26 cellular contexts compared by ENCODE assay signal in the genomic region with DNA sequence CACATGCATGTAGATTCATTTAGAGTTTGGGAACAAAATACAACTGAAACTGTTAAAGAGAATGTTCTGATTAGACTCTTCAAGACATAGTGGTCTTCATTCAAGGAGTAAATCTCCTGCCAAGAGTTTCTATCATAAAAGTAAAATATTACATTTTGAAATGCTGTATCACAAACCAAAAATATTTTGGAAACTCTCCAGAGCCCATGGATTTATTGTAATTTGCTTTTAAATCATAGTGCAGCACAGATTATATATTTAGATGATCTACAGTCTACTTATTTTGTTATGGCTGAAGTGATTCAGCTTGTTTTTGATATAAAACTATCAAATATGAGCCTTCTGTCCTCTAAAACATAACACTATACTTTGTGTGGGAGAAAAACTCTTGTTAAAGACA.
A peak's percentile ranks its signal among the peaks of the same experiment; 100 is the strongest.
DNase-seq lines count a peak whose midpoint lies in the region; ATAC-seq, FAIRE-seq and TF ChIP-seq lines count a peak whose summit lies in the region.
"Had no signal": no experiment of that assay in that cellular context is flagged by ENCODE, and none has a peak within 500 bp of the region (broad histone marks: within the 10 kb centered on the region; RNA-seq: fewer than 3 reads in every experiment).

No MANE protein-coding gene starts in this region.

- H2AFZ ChIP-seq in fibroblast of lung (ENCODE audit: low read length) = no peak overlapping the region

- H3K4me2 ChIP-seq in fibroblast of lung (ENCODE audit: extremely low read depth, insufficient read depth, low read length) = peak overlapping the region; percentile 69
- H3K4me2 ChIP-seq: BLaER1, KMS-11 had no signal

- H3K4me3 Mint-ChIP-seq in mesothelial cell of epicardium = no peak overlapping the region
- H3K4me3 Mint-ChIP-seq: CD4-positive, alpha-beta T cell had no signal

- no peak for TF ChIP-seq POLR2A in gastrocnemius medialis (IDR thresholded peaks at IDR 0.05)

- peak; percentile 54 for ATAC-seq in SK-N-SH treated with all-trans-retinoic acid at 6 μM for 48 hours
- no peak for ATAC-seq in lower lobe of right lung
- no peak for ATAC-seq in gastrocnemius medialis
- ATAC-seq: HCT116, Right ventricle myocardium inferior had no signal

- in situ Hi-C loops in gastrocnemius medialis (cut with MboI; ENCODE audit: low sequenced_read_pairs in 4 of 4) (no loop called here), KBM-7 (cut with MboI; ENCODE audit: low pct_unique_long_range_greater_than_20kb, low sequenced_read_pairs) (no loop called here)

- H3K27me3 Mint-ChIP-seq in mesothelial cell of epicardium (ENCODE audit: low read depth) = no peaks in the 10 kb centered on the region
- H3K27me3 Mint-ChIP-seq: CD4-positive, alpha-beta T cell had no signal

- H3K9me3 Mint-ChIP-seq in mesothelial cell of epicardium = peaks cover 16% of the 10 kb centered on the region

- no peaks in the 10 kb centered on the region for H4K20me1 ChIP-seq in fibroblast of lung (ENCODE audit: control insufficient read depth, extremely low read depth, insufficient read depth, low read length)
- H4K20me1 ChIP-seq: BLaER1 had no signal

- H3K36me3 ChIP-seq in fibroblast of lung (ENCODE audit: control insufficient read depth, insufficient read depth, low read length) (no peaks in the 10 kb centered on the region), lower lobe of right lung (no peaks in the 10 kb centered on the region), gastrocnemius medialis (no peaks in the 10 kb centered on the region)

- no peaks in the 10 kb centered on the region for H3K79me2 ChIP-seq in fibroblast of lung (ENCODE audit: control insufficient read depth, insufficient read depth, low read length)

- intact Hi-C loops in lower lobe of right lung (cut with DNase I) (no loop called here), gastrocnemius medialis (cut with DNase I; ENCODE audit: low total_unique reads) (no loop called here)

- H3K4me3 ChIP-seq in fibroblast of lung (replicated peaks in 1 of 4; ENCODE audit: control extremely low read depth in 1 of 4, insufficient read depth in 1 of 4, low read depth in 3 of 4, low read length in 4 of 4) = no peak overlapping the region
- H3K4me3 ChIP-seq in lower lobe of right lung = no peak overlapping the region
- H3K4me3 ChIP-seq in gastrocnemius medialis = no peak overlapping the region
- H3K4me3 ChIP-seq: BLaER1 had no signal

- H3K27ac Mint-ChIP-seq in mesothelial cell of epicardium = peak overlapping the region; percentile 87
- H3K27ac Mint-ChIP-seq: CD4-positive, alpha-beta T cell had no signal

- H3K9ac ChIP-seq in fibroblast of lung (ENCODE audit: insufficient read depth, low read length) = no peak overlapping the region
- H3K9ac ChIP-seq: BLaER1, KMS-11 had no signal

- DNase-seq in EH (ENCODE audit: low read depth) (peak; percentile 30), fibroblast of lung (ENCODE audit: low read depth in 2 of 2) (peak; percentile 51), mesothelial cell of epicardium (ENCODE audit: low spot score in 2 of 2, unreplicated experiment in 2 of 2) (no peak), urothelium cell line (ENCODE audit: low spot score) (no peak), lower lobe of right lung (no peak), gastrocnemius medialis (no peak), KBM-7 (no peak)
- DNase-seq: ACHN; Caco-2; CD4-positive, alpha-beta T cell; GDM1; GOT3; NCI-H1417; NCI-H1694 treated with DMSO at 0.1 percent for 48 hours; NCI-H446 treated with DMSO at 0.1 percent for 48 hours; NCI-H526 treated with DMSO at 0.1 percent for 48 hours; OCI-M1 had no signal

- H3K36me3 Mint-ChIP-seq in mesothelial cell of epicardium = peaks cover 21% of the 10 kb centered on the region

- H3K4me1 Mint-ChIP-seq in mesothelial cell of epicardium = peaks cover 24% of the 10 kb centered on the region

- H3K9me3 ChIP-seq in fibroblast of lung (ENCODE audit: control insufficient read depth, insufficient read depth, low read depth, low read length) = no peaks in the 10 kb centered on the region
- H3K9me3 ChIP-seq in lower lobe of right lung = no peaks in the 10 kb centered on the region
- no peaks in the 10 kb centered on the region for H3K9me3 ChIP-seq in gastrocnemius medialis

- H3K27me3 ChIP-seq in fibroblast of lung (ENCODE audit: control insufficient read depth, insufficient read depth, low read length) (no peaks in the 10 kb centered on the region), lower lobe of right lung (ENCODE audit: low read depth) (no peaks in the 10 kb centered on the region), gastrocnemius medialis (no peaks in the 10 kb centered on the region)
- H3K27me3 ChIP-seq: BLaER1 had no signal

- peaks cover 7% of the 10 kb centered on the region for H3K4me1 ChIP-seq in fibroblast of lung (ENCODE audit: control insufficient read depth, extremely low read depth, insufficient read depth, low read length)
- H3K4me1 ChIP-seq in lower lobe of right lung = no peaks in the 10 kb centered on the region
- H3K4me1 ChIP-seq in gastrocnemius medialis = peaks cover 0 to 6% of the 10 kb centered on the region in 2 donors
- H3K4me1 ChIP-seq: BLaER1 had no signal

- no peak for FAIRE-seq in urothelium cell line (lab: Jason Lieb, UNC)
- FAIRE-seq: GM18507, GM19239, HTR-8/SVneo had no signal

- no peak overlapping the region for H3K27ac ChIP-seq in fibroblast of lung (ENCODE audit: insufficient read depth, low read length)
- no peak overlapping the region for H3K27ac ChIP-seq in lower lobe of right lung
- no peak overlapping the region for H3K27ac ChIP-seq in gastrocnemius medialis
- H3K27ac ChIP-seq: 22Rv1, BLaER1, KMS-11 had no signal

- TF ChIP-seq CTCF in fibroblast of lung (conservative IDR thresholded peaks at IDR 0.05 in 1 of 2, IDR thresholded peaks at IDR 0.05 in 1 of 2; ENCODE audit: low read depth in 1 of 2, low read length in 2 of 2) = no peak
- TF ChIP-seq CTCF in mesothelial cell of epicardium (IDR thresholded peaks at IDR 0.05; ENCODE audit: unreplicated experiment) = no peak
- no peak for TF ChIP-seq CTCF in lower lobe of right lung (IDR thresholded peaks at IDR 0.05)
- no peak for TF ChIP-seq CTCF in gastrocnemius medialis (IDR thresholded peaks at IDR 0.05 in 4 of 5, conservative IDR thresholded peaks at IDR 0.05 in 1 of 5)

TF ChIP-seq in SK-N-SH treated with all-trans-retinoic acid at 6 μM for 48 hours, 23 proteins besides CTCF, POLR2A, EP300 and RAD21:
- TF ChIP-seq PPARA (CRISPR knock-in tag; IDR thresholded peaks at IDR 0.05; ENCODE audit: borderline replicate concordance) = no peak
- peak; percentile 81 for TF ChIP-seq ISL1 (CRISPR knock-in tag; IDR thresholded peaks at IDR 0.05)
- peak; percentile 44; the same call in 1 of the 2 replicates for TF ChIP-seq ZC3H10 (CRISPR knock-in tag; IDR thresholded peaks at IDR 0.05)
- TF ChIP-seq TOX (CRISPR knock-in tag; IDR thresholded peaks at IDR 0.05; ENCODE audit: borderline replicate concordance) = peak; percentile 86; the same call in 1 of the 2 replicates
- TF ChIP-seq, protein P1, sequence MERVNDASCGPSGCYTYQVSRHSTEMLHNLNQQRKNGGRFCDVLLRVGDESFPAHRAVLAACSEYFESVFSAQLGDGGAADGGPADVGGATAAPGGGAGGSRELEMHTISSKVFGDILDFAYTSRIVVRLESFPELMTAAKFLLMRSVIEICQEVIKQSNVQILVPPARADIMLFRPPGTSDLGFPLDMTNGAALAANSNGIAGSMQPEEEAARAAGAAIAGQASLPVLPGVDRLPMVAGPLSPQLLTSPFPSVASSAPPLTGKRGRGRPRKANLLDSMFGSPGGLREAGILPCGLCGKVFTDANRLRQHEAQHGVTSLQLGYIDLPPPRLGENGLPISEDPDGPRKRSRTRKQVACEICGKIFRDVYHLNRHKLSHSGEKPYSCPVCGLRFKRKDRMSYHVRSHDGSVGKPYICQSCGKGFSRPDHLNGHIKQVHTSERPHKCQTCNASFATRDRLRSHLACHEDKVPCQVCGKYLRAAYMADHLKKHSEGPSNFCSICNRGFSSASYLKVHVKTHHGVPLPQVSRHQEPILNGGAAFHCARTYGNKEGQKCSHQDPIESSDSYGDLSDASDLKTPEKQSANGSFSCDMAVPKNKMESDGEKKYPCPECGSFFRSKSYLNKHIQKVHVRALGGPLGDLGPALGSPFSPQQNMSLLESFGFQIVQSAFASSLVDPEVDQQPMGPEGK (CRISPR knock-in tag; IDR thresholded peaks at IDR 0.05; ENCODE audit: borderline replicate concordance) = no peak
TF ChIP-seq in SK-N-SH treated with all-trans-retinoic acid at 6 μM for 48 hours: peak in this region for 3.

Comparison
In these comparisons a context has a peak if more than half of its experiments do, and no peak if none do; other contexts are left out.
1. DNase-seq: peak in EH (single experiment) and fibroblast of lung (2 of 2); none in mesothelial cell of epicardium (0 of 2), urothelium cell line (single experiment), lower lobe of right lung (single experiment), gastrocnemius medialis (0 of 2) and KBM-7 (single experiment).